Comparison of ENCODE assay signal across 24 cellular contexts in the genomic region with DNA sequence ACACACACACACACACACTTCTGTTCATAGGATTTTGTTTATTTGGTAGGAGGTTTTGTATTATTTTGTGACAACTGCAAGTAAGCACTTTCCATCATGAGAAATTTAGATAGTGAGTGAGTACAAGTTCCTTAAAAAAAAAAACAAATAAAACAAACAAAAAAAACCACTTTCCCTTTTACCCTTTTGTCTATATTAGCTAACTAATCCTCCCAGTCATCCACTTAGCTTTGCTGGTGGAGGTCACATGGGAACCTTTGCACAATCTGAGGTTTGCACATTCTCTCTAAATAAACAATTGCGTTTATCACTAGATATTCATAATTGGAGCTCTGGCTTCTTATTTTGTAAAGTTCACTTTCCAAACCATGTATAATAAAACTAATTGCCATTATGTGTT. TPM values are rescaled to one million over a fixed set of nuclear protein-coding genes. Genes with fewer than 3 reads are reported as not detected.
DNase-seq lines count a peak whose midpoint lies in the region; ATAC-seq and TF ChIP-seq lines count a peak whose summit lies in the region.
"Had no signal": no experiment of that assay in that cellular context is flagged by ENCODE, and none has a peak within 500 bp of the region (broad histone marks: within the 10 kb centered on the region; RNA-seq: fewer than 3 reads in every experiment).

No MANE protein-coding gene starts in this region.

- H3K36me3 ChIP-seq in ascending aorta (no peaks in the 10 kb centered on the region), hepatocyte (replicated peaks; ENCODE audit: insufficient read depth, low read depth) (no peaks in the 10 kb centered on the region), spleen (no peaks in the 10 kb centered on the region)
- H3K36me3 ChIP-seq: prostate gland had no signal

- H3K4me1 ChIP-seq in ascending aorta (peaks cover 0 to 58% of the 10 kb centered on the region in 2 donors), hepatocyte (ENCODE audit: insufficient read depth) (peaks cover 11% of the 10 kb centered on the region), spleen (peaks cover 8 to 63% (median 34%) of the 10 kb centered on the region in 6 donors)
- H3K4me1 ChIP-seq: prostate gland had no signal

- H4K20me1 ChIP-seq in hepatocyte (ENCODE audit: insufficient read depth, poor library complexity, severe bottlenecking) = no peaks in the 10 kb centered on the region

- in situ Hi-C loops in GM13976 (cut with MboI; ENCODE audit: low sequenced_read_pairs, unreplicated experiment) = no loop called here

- no peak overlapping the region for H3K27ac Mint-ChIP-seq in progenitor cell of endocrine pancreas
- H3K27ac Mint-ChIP-seq: activated CD8-positive, alpha-beta T cell treated with anti-CD3 and anti-CD28 coated beads for 36 hours had no signal

- H3K9me3 ChIP-seq in ascending aorta = no peaks in the 10 kb centered on the region
- H3K9me3 ChIP-seq in hepatocyte (ENCODE audit: low read depth) = no peaks in the 10 kb centered on the region
- H3K9me3 ChIP-seq in spleen = no peaks in the 10 kb centered on the region
- H3K9me3 ChIP-seq: prostate gland had no signal

- no peaks in the 10 kb centered on the region for H3K27me3 Mint-ChIP-seq in progenitor cell of endocrine pancreas
- H3K27me3 Mint-ChIP-seq: activated CD8-positive, alpha-beta T cell treated with anti-CD3 and anti-CD28 coated beads for 36 hours had no signal

- H3K36me3 Mint-ChIP-seq in progenitor cell of endocrine pancreas (ENCODE audit: insufficient read depth) = no peaks in the 10 kb centered on the region

- no peak overlapping the region for H3K4me2 ChIP-seq in hepatocyte
- H3K4me2 ChIP-seq: KMS-11 had no signal

- CTCF ChIA-PET in RWPE1 (lab: Yijun Ruan, JAX) = interaction anchor here (0.7 to 1.2 kb wide), 2 partner anchors 121 to 1132 kb away, joined by 5 to 10 read pairs; no protein-coding TSS in a partner anchor

- no peaks in the 10 kb centered on the region for H3K9me2 ChIP-seq in hepatocyte (replicated peaks; ENCODE audit: insufficient read depth)

- H3K4me3 ChIP-seq in ascending aorta = peak overlapping the region in 1 of 2 donors; percentile 0
- H3K4me3 ChIP-seq in hepatocyte = no peak overlapping the region
- H3K4me3 ChIP-seq in spleen = peak overlapping the region in 1 of 8 donors; percentile 80
- H3K4me3 ChIP-seq: prostate gland had no signal

- intact Hi-C loops in ascending aorta (cut with DNase I) = no loop called here
- intact Hi-C loops in spleen (cut with DNase I; ENCODE audit: low total_unique reads) = no loop called here

- peaks cover 34% of the 10 kb centered on the region for H3K4me1 Mint-ChIP-seq in progenitor cell of endocrine pancreas (ENCODE audit: low read depth)

- H3K27me3 ChIP-seq in ascending aorta (no peaks in the 10 kb centered on the region), hepatocyte (no peaks in the 10 kb centered on the region), spleen (replicated peaks in 1 of 7) (no peaks in the 10 kb centered on the region)

- no peak for ATAC-seq in HG03095 (IDR thresholded peaks at IDR 0.05; ENCODE audit: unreplicated experiment)
- ATAC-seq: activated CD8-positive, alpha-beta T cell treated with anti-CD3 and anti-CD28 coated beads for 36 hours; left cardiac atrium had no signal

- H3K27ac ChIP-seq in ascending aorta = peak overlapping the region; percentile 12 to 100
- no peak overlapping the region for H3K27ac ChIP-seq in hepatocyte
- H3K27ac ChIP-seq in spleen = peak overlapping the region in 5 of 8 donors; percentile 1 to 94 (median 92)
- no peak overlapping the region for H3K27ac ChIP-seq in RWPE1
- H3K27ac ChIP-seq: C4-2B, KMS-11, prostate gland had no signal

- no peak for TF ChIP-seq POLR2A in spleen (IDR thresholded peaks at IDR 0.05)

- no peaks in the 10 kb centered on the region for H3K9me3 Mint-ChIP-seq in progenitor cell of endocrine pancreas (ENCODE audit: low read depth)
- H3K9me3 Mint-ChIP-seq: activated CD8-positive, alpha-beta T cell treated with anti-CD3 and anti-CD28 coated beads for 36 hours had no signal

- peaks cover 81% of the 10 kb centered on the region for H3K79me2 ChIP-seq in hepatocyte

- TF ChIP-seq CTCF in ascending aorta (IDR thresholded peaks at IDR 0.05) = no peak
- no peak for TF ChIP-seq CTCF in hepatocyte (IDR thresholded peaks at IDR 0.05; ENCODE audit: poor library complexity)
- TF ChIP-seq CTCF in spleen (IDR thresholded peaks at IDR 0.05 in 8 of 11, conservative IDR thresholded peaks at IDR 0.05 in 3 of 11) = no peak
- no peak for TF ChIP-seq CTCF in GM13976 (IDR thresholded peaks at IDR 0.05; ENCODE audit: borderline replicate concordance, control extremely low read depth, extremely low read depth, insufficient read depth, missing control alignments)
- TF ChIP-seq CTCF in RWPE1 (conservative IDR thresholded peaks at IDR 0.05; ENCODE audit: low read depth) = no peak
- no peak for TF ChIP-seq CTCF in progenitor cell of endocrine pancreas (IDR thresholded peaks at IDR 0.05; ENCODE audit: unreplicated experiment)

- H3K4me3 Mint-ChIP-seq in progenitor cell of endocrine pancreas (ENCODE audit: low read depth) = no peak overlapping the region
- H3K4me3 Mint-ChIP-seq: activated CD8-positive, alpha-beta T cell treated with anti-CD3 and anti-CD28 coated beads for 36 hours had no signal

- H2AFZ ChIP-seq in hepatocyte = no peak overlapping the region

- POLR2A ChIA-PET in RWPE1 (lab: Yijun Ruan, JAX; ENCODE audit: low non-redundant PET) = no interaction called here

- WGBS in hepatocyte (ENCODE audit: low lambda C conversion rate, missing lambda C conversion rate) = 60% methylated on average over 1 of the region's 1 CpG
- WGBS in spleen, 5 donors = 46 to 73% (median 63%) methylated on average over 1 of the region's 1 CpG

- DNase-seq in DMS53 treated with DMSO at 0.1 percent for 48 hours (lab: John Stamatoyannopoulos, UW; ENCODE audit: unreplicated experiment) = peak; percentile 49
- no peak for DNase-seq in ascending aorta (ENCODE audit: low spot score in 2 of 2)
- DNase-seq in hepatocyte (ENCODE audit: low spot score) = peak; percentile 28
- DNase-seq in spleen = no peak
- DNase-seq in GM13976 (ENCODE audit: low spot score) = no peak
- DNase-seq in RWPE1 (ENCODE audit: low spot score) = no peak
- no peak for DNase-seq in progenitor cell of endocrine pancreas (ENCODE audit: low spot score, unreplicated experiment)
- DNase-seq: ACHN; activated CD8-positive, alpha-beta T cell treated with anti-CD3 and anti-CD28 coated beads for 36 hours; activated naive CD4-positive, alpha-beta T cell treated with Interleukin-2 at 50 U/mL for 16 hours; activated T-cell treated with anti-CD3 and anti-CD28 coated beads, Interleukin-2, amount 50 U/mL, for 1 hour; central memory CD4-positive, alpha-beta T cell; GDM1; H7; left cardiac atrium; NCI-H1092; NCI-H2081; NCI-H510A treated with DMSO at 0.1 percent for 48 hours; stimulated activated CD4-positive, alpha-beta T cell treated with anti-CD3 and anti-CD28 coated beads, Interleukin-4, amount 100 ng/mL, for 24 hours; T-helper 9 cell had no signal

RNA-seq across cellular contexts. Expression of a gene that starts 6.8 kb away (rescaled TPM):
- total RNA-seq in ascending aorta = 42.7 TPM
- 40.3 and 46.9 TPM in 2 replicates for total RNA-seq in hepatocyte
- polyA plus RNA-seq in hepatocyte = 13.4 and 15.0 TPM in 2 replicates
- total RNA-seq in spleen = 100 to 1,000 TPM; 197 to 505 (median 301) TPM
- polyA plus RNA-seq in spleen = 10 to 100 TPM in 1 of 3 donors, 1 to 10 TPM in 2; 8.3 to 17.0 (median 9.0) TPM
- total RNA-seq in progenitor cell of endocrine pancreas = 6.4 and 7.8 TPM in 2 replicates

RNA-seq across cellular contexts. Expression of a gene that starts 6.8 kb away (rescaled TPM):
- 39.1 TPM for total RNA-seq in ascending aorta
- total RNA-seq in hepatocyte = 21.9 and 24.3 TPM in 2 replicates
- 27.0 and 28.2 TPM in 2 replicates for polyA plus RNA-seq in hepatocyte
- 100 to 1,000 TPM in 3 of 7 donors, 10 to 100 TPM in 4; 41.0 to 169 (median 92.9) TPM for total RNA-seq in spleen
- polyA plus RNA-seq in spleen = 10 to 100 TPM; 10.4 to 24.2 (median 17.7) TPM
- total RNA-seq in progenitor cell of endocrine pancreas = 11.0 and 11.8 TPM in 2 replicates

Comparison
In these comparisons a context has a peak if more than half of its experiments do, and no peak if none do; other contexts are left out.
1. DNase-seq: peak in DMS53 treated with DMSO at 0.1 percent for 48 hours (single experiment) and hepatocyte (single experiment); none in ascending aorta (0 of 2), spleen (single experiment), GM13976 (single experiment), RWPE1 (single experiment) and progenitor cell of endocrine pancreas (single experiment).
2. H3K27ac ChIP-seq: peak in ascending aorta (2 of 2) and spleen (5 of 8); none in hepatocyte (single experiment) and RWPE1 (single experiment).